ENCODE assay signal across 1 cellular context in genomic region chr9:94593459-94594345, GRCh38.
TF ChIP-seq lines count a peak whose summit lies in the region.

TSS of gene FBP2 (minus strand) at chr9:94593824. CDS start at chr9:94593726, 98 bp downstream.

TF ChIP-seq in HepG2, 621 proteins besides CTCF, POLR2A, EP300 and RAD21:
- no peak for TF ChIP-seq MBD4 (IDR thresholded peaks at IDR 0.05; ENCODE audit: borderline replicate concordance, low read length)
